14 cellular contexts compared by ENCODE assay signal in genomic region chrX:19040373-19040772, GRCh38. TPM values are rescaled to one million over a fixed set of nuclear protein-coding genes. Genes with fewer than 3 reads are reported as not detected.
DNase-seq lines count a peak whose midpoint lies in the region; ATAC-seq, FAIRE-seq and TF ChIP-seq lines count a peak whose summit lies in the region.
"Had no signal": no experiment of that assay in that cellular context is flagged by ENCODE, and none has a peak within 500 bp of the region (broad histone marks: within the 10 kb centered on the region; RNA-seq: fewer than 3 reads in every experiment).

No MANE protein-coding gene starts in this region.

- H3K14ac ChIP-seq in IMR-90 (replicated peaks; ENCODE audit: low read depth, low read length) = no peak overlapping the region

- ATAC-seq in IMR-90 (ENCODE audit: low read depth) (no peak), K562 (no peak)

- no peak overlapping the region for H2BK5ac ChIP-seq in IMR-90 (ENCODE audit: low read depth, low read length, poor library complexity, severe bottlenecking)

- FAIRE-seq in K562 (lab: Jason Lieb, UNC) = no peak

- H3K56ac ChIP-seq in IMR-90 (ENCODE audit: extremely low read depth, insufficient read depth, low read length) = no peak overlapping the region

- WGBS in IMR-90 (ENCODE audit: extremely low coverage in 2 of 2, insufficient read length in 1 of 2), 2 experiments = no CpG with 5 or more reads among the region's 3 CpGs
- 0% methylated on average over 3 of the region's 3 CpGs for WGBS in K562 (ENCODE audit: insufficient coverage, low coverage, missing lambda C conversion rate)

- no peaks in the 10 kb centered on the region for H3K79me1 ChIP-seq in IMR-90 (ENCODE audit: low read depth in 1 of 2, low read length in 2 of 2)

- CTCF ChIA-PET in IMR-90 (lab: Yijun Ruan, JAX) = interaction anchor here (0.5 to 1.3 kb wide), 5 partner anchors 9 to 108 kb away, joined by 3 to 10 read pairs (median 4); no protein-coding TSS in a partner anchor
- CTCF ChIA-PET in K562 (lab: Yijun Ruan, JAX; ENCODE audit: low intra/inter-chr PET ratio) = interaction anchor here (0.9 kb wide), 1 partner anchor 294 kb away, joined by 6 read pairs; no protein-coding TSS in a partner anchor

- H2AK5ac ChIP-seq in IMR-90 (ENCODE audit: low read depth, low read length) = no peak overlapping the region

- H2BK20ac ChIP-seq in IMR-90 (ENCODE audit: low read depth, low read length) = no peak overlapping the region

- TF ChIP-seq RAD21 in IMR-90 (IDR thresholded peaks at IDR 0.05; ENCODE audit: low read length) = no peak
- peak in 1 of 2 experiments; percentile 13; a peak in 1 of 4 replicates for TF ChIP-seq RAD21 in K562 (CRISPR knock-in tag; conservative IDR thresholded peaks at IDR 0.05 in 1 of 2, IDR thresholded peaks at IDR 0.05 in 1 of 2)

- TF ChIP-seq CTCF in C4-2B (conservative IDR thresholded peaks at IDR 0.05) (peak; percentile 51), IMR-90 (conservative IDR thresholded peaks at IDR 0.05; ENCODE audit: low read depth, low read length) (peak; percentile 32), K562 (IDR thresholded peaks at IDR 0.05 in 2 of 3, conservative IDR thresholded peaks at IDR 0.05 in 1 of 3; ENCODE audit: insufficient read depth in 2 of 3, low read depth in 1 of 3, low read length in 3 of 3) (peak in 2 of 3 experiments; percentile 10 to 25; a peak in 2 of 6 replicates)

- H4K5ac ChIP-seq in IMR-90 (ENCODE audit: low read depth, low read length) = no peak overlapping the region

- no peak overlapping the region for H4K91ac ChIP-seq in IMR-90 (ENCODE audit: insufficient read depth, low read depth, low read length)

- H3K18ac ChIP-seq in IMR-90 (ENCODE audit: low read depth, low read length) = no peak overlapping the region

- H2BK120ac ChIP-seq in IMR-90 (ENCODE audit: low read depth, low read length) = no peak overlapping the region

- TF ChIP-seq POLR2A in IMR-90 (IDR thresholded peaks at IDR 0.05; ENCODE audit: low read depth, low read length) = no peak
- TF ChIP-seq POLR2A in K562 (conservative IDR thresholded peaks at IDR 0.05) = no peak

- BruUV-seq in IMR-90 (replicated peaks; lab: Mats Ljungman, UMichigan) = no TSS peak
- no TSS peak for BruUV-seq in K562 (replicated peaks; lab: Mats Ljungman, UMichigan)

- H3K79me2 ChIP-seq in K562 (ENCODE audit: control insufficient read depth, insufficient read depth, low read length) = no peaks in the 10 kb centered on the region

- H4K20me1 ChIP-seq in IMR-90 (ENCODE audit: insufficient read depth, low read length) (no peaks in the 10 kb centered on the region), K562 (replicated peaks; ENCODE audit: control insufficient read depth, insufficient read depth, low read length) (no peaks in the 10 kb centered on the region)

- no peak overlapping the region for H3K23ac ChIP-seq in IMR-90 (ENCODE audit: low read depth, low read length)

- POLR2A ChIA-PET in IMR-90 (lab: Charles Lee; ENCODE audit: unreplicated experiment) = no interaction called here
- POLR2A ChIA-PET in K562 (lab: Yijun Ruan, JAX) = interaction anchor here (1.5 kb wide), 1 partner anchor 22 kb away, joined by 5 read pairs; no protein-coding TSS in a partner anchor

- dilution Hi-C loops in IMR-90 (cut with HindIII; ENCODE audit: low sequenced_read_pairs, unreplicated experiment) = no loop called here

- H3K4me2 ChIP-seq in IMR-90 (ENCODE audit: low read depth, low read length) (no peak overlapping the region), K562 (ENCODE audit: insufficient read depth, low read length) (no peak overlapping the region)

- no peak overlapping the region for H3K4me3 ChIP-seq in IMR-90 (ENCODE audit: insufficient read depth, low read depth, low read length)
- no peak overlapping the region for H3K4me3 ChIP-seq in K562
- H3K4me3 ChIP-seq: upper lobe of left lung had no signal

- H3K9ac ChIP-seq in IMR-90 (ENCODE audit: low read depth, low read length) (no peak overlapping the region), K562 (ENCODE audit: insufficient read depth in 1 of 2, low read depth in 2 of 2, low read length in 2 of 2) (no peak overlapping the region)

- intact Hi-C loops in IMR-90 (cut with micrococcal nuclease) (no loop called here), K562 (cut with micrococcal nuclease) (loop anchor here (10.0 kb wide), 2 partner anchors 184 to 294 kb away; no protein-coding TSS in a partner anchor)

- H3K9me3 ChIP-seq in IMR-90 (ENCODE audit: control insufficient read depth, insufficient read depth, low read length) (no peaks in the 10 kb centered on the region), K562 (replicated peaks; ENCODE audit: control insufficient read depth, insufficient read depth, low read depth, low read length) (no peaks in the 10 kb centered on the region)
- H3K9me3 ChIP-seq: neutrophil, upper lobe of left lung had no signal

- DNase-seq in IMR-90 (no peak), K562 (ENCODE audit: extremely low read depth in 1 of 4, low spot score in 3 of 4) (no peak), medulla oblongata (ENCODE audit: extremely low spot score) (peak; percentile 1), Kasumi-1 (lab: John Stamatoyannopoulos, UW) (no peak), CD1c-positive myeloid dendritic cell (ENCODE audit: extremely low spot score) (no peak), HPDE6-E6E7 (ENCODE audit: extremely low spot score) (no peak), NCI-H146 treated with DMSO at 0.1 percent for 48 hours (lab: John Stamatoyannopoulos, UW; ENCODE audit: unreplicated experiment) (no peak)
- DNase-seq: activated B cell treated with CpG ODN at 0.5 μM for 24 hours, cortex of kidney, GOT3, MV-4-11, upper lobe of left lung had no signal

- H3K4ac ChIP-seq in IMR-90 (ENCODE audit: low read depth, low read length) = no peak overlapping the region

- no peaks in the 10 kb centered on the region for H3K9me1 ChIP-seq in IMR-90 (ENCODE audit: insufficient read depth, low read length)
- H3K9me1 ChIP-seq in K562 (ENCODE audit: control insufficient read depth, insufficient read depth, low read length) = no peaks in the 10 kb centered on the region

- no peak overlapping the region for H2BK15ac ChIP-seq in IMR-90 (ENCODE audit: low read depth, low read length)

- H3K27me3 ChIP-seq in IMR-90 (ENCODE audit: control insufficient read depth, insufficient read depth, low read length) (no peaks in the 10 kb centered on the region), K562 (ENCODE audit: control insufficient read depth in 2 of 2, insufficient read depth in 2 of 2, low read length in 2 of 2) (no peaks in the 10 kb centered on the region)
- H3K27me3 ChIP-seq: neutrophil, upper lobe of left lung had no signal

- in situ Hi-C loops in IMR-90 (cut with MboI; ENCODE audit: low sequenced_read_pairs) = no loop called here
- in situ Hi-C loops in K562 (cut with MboI) = no loop called here

- no peak for TF ChIP-seq EP300 in K562 (IDR thresholded peaks at IDR 0.05; ENCODE audit: low read length)

- H3K4me1 ChIP-seq in IMR-90 (ENCODE audit: control insufficient read depth, insufficient read depth, low read length) (no peaks in the 10 kb centered on the region), K562 (replicated peaks in 1 of 2; ENCODE audit: control insufficient read depth in 2 of 2, insufficient read depth in 2 of 2, low read length in 2 of 2) (no peaks in the 10 kb centered on the region)
- H3K4me1 ChIP-seq: upper lobe of left lung had no signal

- H3K36me3 ChIP-seq in IMR-90 (ENCODE audit: control insufficient read depth, insufficient read depth, low read length) = no peaks in the 10 kb centered on the region
- H3K36me3 ChIP-seq in K562 (ENCODE audit: control insufficient read depth, insufficient read depth, low read length) = no peaks in the 10 kb centered on the region
- H3K36me3 ChIP-seq: neutrophil, upper lobe of left lung had no signal

- H4K8ac ChIP-seq in IMR-90 (ENCODE audit: low read depth in 2 of 2, low read length in 2 of 2) = no peak overlapping the region

- H3K27ac ChIP-seq in C4-2B = no peak overlapping the region
- no peak overlapping the region for H3K27ac ChIP-seq in IMR-90 (ENCODE audit: insufficient read depth, low read length)
- H3K27ac ChIP-seq in K562 (ENCODE audit: extremely low read depth, low read depth, low read length) = no peak overlapping the region
- H3K27ac ChIP-seq: neutrophil, upper lobe of left lung had no signal

- H2AK9ac ChIP-seq in IMR-90 (replicated peaks; ENCODE audit: low read depth, low read length, poor library complexity) = no peak overlapping the region

- H2AFZ ChIP-seq in IMR-90 (replicated peaks; ENCODE audit: low read length, poor library complexity) = no peak overlapping the region
- no peak overlapping the region for H2AFZ ChIP-seq in K562 (ENCODE audit: low read depth, low read length)

TF ChIP-seq in IMR-90, 13 proteins besides CTCF, POLR2A, EP300 and RAD21 (continues in another document):
- no peak for TF ChIP-seq MAFK (IDR thresholded peaks at IDR 0.05; ENCODE audit: low read depth, low read length)
- TF ChIP-seq BHLHE40 (IDR thresholded peaks at IDR 0.05; ENCODE audit: low read depth, low read length) = no peak

RNA-seq across cellular contexts. Expression of gene PHKA2, which starts 56.5 kb away (rescaled TPM):
- 9.4 and 10.0 TPM in 2 replicates for total RNA-seq in IMR-90 (2012; rRNA removed)
- 21.1 and 21.5 TPM in 2 replicates for polyA plus RNA-seq in IMR-90 (2012; rRNA removed)
- 7.0 and 12.9 TPM in 2 replicates for polyA plus RNA-seq in IMR-90 (2012; cell fraction: cytosol; rRNA removed)
- polyA plus RNA-seq in IMR-90 (2012; cell fraction: nucleus; rRNA removed; ENCODE audit: low replicate concordance) = 157 and 189 TPM in 2 replicates
- 143 and 236 TPM in 2 replicates for total RNA-seq in K562 (2011; cell fraction: chromatin; rRNA removed; ENCODE audit: low replicate concordance)
- total RNA-seq in K562 (2011; cell fraction: nucleolus; rRNA removed) = 105 and 126 TPM in 2 replicates
- total RNA-seq in K562 (2011; cell fraction: nucleoplasm; rRNA removed) = 86.7 and 114 TPM in 2 replicates
- 12.9 and 13.0 TPM in 2 replicates for total RNA-seq in K562 (2014; rRNA removed)
- 12.7 and 12.8 TPM in 2 replicates for total RNA-seq in K562 (2014; rRNA removed; fragmentation: Illumina TruSeq; extraction: Trizol)
- 20.3 TPM in 2 replicates for total RNA-seq in K562 (2015; rRNA removed; fragmentation: Illumina TruSeq; extraction: Trizol)
- total RNA-seq in K562 (2021) = 24.7 and 27.9 TPM in 2 replicates
- 33.1 and 46.4 TPM in 2 replicates for polyA plus RNA-seq in K562 (2011; rRNA removed)
- polyA plus RNA-seq in K562 (2011; cell fraction: cytosol; rRNA removed) = 27.2 and 29.7 TPM in 2 replicates
- polyA plus RNA-seq in K562 (2011; cell fraction: nucleus; rRNA removed) = 399 and 428 TPM in 2 replicates
- polyA plus RNA-seq in K562 (2012) = 19.1 and 25.5 TPM in 2 replicates
- polyA plus RNA-seq in K562 (2014; fragmentation: Illumina TruSeq; extraction: Trizol) = 20.1 and 22.6 TPM in 2 replicates
- polyA plus RNA-seq in K562 (2014; fragmentation: Nextera tagmentation; extraction: Ambion mirVana) = 1 to 10 TPM; 2.8 to 2.9 TPM
- 28.3 and 31.6 TPM in 2 replicates for polyA plus RNA-seq in K562 (2014; rRNA removed)
- polyA minus RNA-seq in K562 (2011; rRNA and poly(A)+ RNA removed) = 35.8 and 38.4 TPM in 2 replicates
- 20.4 and 35.1 TPM in 2 replicates for polyA minus RNA-seq in K562 (2011; cell fraction: cytosol; rRNA and poly(A)+ RNA removed)
- polyA minus RNA-seq in K562 (2011; cell fraction: nucleus; rRNA and poly(A)+ RNA removed) = 95.1 and 119 TPM in 2 replicates
